ENCODE assay signal across 1 cellular context in the genomic region with DNA sequence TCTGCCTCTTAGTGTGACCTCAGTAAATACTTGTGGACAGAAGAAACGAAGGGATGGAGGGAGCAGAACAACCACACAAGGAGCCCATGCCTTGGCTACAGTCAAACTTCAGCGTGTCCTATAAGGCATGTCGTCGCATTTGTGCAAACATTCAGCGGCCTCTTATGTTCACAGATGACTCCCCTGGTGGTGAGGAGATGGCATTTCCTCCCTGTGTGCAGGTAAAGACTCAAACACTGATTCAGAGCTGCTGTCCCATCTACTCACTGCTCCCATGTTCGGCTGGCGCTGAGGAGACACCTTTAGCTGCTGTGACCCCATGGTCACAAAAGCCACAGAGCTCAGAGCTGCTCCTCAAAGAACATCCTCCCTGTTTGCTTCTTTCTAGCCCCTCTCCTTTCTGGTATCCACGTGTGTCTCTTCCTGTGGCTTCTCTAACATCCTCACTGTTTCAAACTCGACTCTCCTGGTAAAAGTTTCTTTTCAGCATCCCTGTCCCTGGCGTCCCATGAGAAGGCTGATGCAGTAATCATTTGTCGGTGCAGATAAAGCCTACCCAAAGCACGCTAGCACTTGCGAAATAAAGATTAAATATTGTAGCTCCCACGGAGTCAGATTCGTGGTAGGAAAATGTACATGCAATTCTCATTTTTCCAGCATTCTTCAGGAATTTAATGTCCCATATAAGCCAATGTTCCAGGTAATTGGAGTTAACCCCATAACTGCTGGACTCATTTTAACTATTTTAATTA.
TF ChIP-seq lines count a peak whose summit lies in the region.

No MANE protein-coding gene starts in this region.

TF ChIP-seq in GM12878, 131 proteins besides CTCF, POLR2A, EP300 and RAD21 (continued from another document):
- TF ChIP-seq, protein P1, sequence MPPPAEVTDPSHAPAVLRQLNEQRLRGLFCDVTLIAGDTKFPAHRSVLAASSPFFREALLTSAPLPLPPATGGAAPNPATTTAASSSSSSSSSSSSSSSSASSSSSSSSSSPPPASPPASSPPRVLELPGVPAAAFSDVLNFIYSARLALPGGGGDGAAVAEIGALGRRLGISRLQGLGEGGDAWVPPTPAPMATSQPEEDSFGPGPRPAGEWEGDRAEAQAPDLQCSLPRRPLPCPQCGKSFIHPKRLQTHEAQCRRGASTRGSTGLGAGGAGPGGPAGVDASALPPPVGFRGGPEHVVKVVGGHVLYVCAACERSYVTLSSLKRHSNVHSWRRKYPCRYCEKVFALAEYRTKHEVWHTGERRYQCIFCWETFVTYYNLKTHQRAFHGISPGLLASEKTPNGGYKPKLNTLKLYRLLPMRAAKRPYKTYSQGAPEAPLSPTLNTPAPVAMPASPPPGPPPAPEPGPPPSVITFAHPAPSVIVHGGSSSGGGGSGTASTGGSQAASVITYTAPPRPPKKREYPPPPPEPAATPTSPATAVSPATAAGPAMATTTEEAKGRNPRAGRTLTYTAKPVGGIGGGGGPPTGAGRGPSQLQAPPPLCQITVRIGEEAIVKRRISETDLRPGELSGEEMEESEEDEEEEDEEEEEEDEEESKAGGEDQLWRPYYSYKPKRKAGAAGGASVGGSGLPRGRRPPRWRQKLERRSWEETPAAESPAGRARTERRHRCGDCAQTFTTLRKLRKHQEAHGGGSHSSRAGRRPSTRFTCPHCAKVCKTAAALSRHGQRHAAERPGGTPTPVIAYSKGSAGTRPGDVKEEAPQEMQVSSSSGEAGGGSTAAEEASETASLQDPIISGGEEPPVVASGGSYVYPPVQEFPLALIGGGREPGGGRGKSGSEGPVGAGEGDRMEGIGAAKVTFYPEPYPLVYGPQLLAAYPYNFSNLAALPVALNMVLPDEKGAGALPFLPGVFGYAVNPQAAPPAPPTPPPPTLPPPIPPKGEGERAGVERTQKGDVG (CRISPR knock-in tag; IDR thresholded peaks at IDR 0.05) = no peak
- no peak for TF ChIP-seq RCOR1 (conservative IDR thresholded peaks at IDR 0.05; ENCODE audit: low read depth, low read length)
- TF ChIP-seq ZNF207 (IDR thresholded peaks at IDR 0.05; ENCODE audit: borderline replicate concordance) = no peak
- no peak for TF ChIP-seq USF1 (IDR thresholded peaks at IDR 0.05; ENCODE audit: borderline replicate concordance, extremely low read length, insufficient read depth, low read depth, low read length)
- no peak for TF ChIP-seq ASH2L (IDR thresholded peaks at IDR 0.05; ENCODE audit: borderline replicate concordance, low read depth)
- no peak for TF ChIP-seq PKNOX1 (IDR thresholded peaks at IDR 0.05)
- TF ChIP-seq STAT3 (IDR thresholded peaks at IDR 0.05; ENCODE audit: low read depth, low read length) = no peak
- no peak for TF ChIP-seq SIN3A (IDR thresholded peaks at IDR 0.05; ENCODE audit: low read depth, low read length)
